ENCODE assay signal across 1 cellular context in the genomic region with DNA sequence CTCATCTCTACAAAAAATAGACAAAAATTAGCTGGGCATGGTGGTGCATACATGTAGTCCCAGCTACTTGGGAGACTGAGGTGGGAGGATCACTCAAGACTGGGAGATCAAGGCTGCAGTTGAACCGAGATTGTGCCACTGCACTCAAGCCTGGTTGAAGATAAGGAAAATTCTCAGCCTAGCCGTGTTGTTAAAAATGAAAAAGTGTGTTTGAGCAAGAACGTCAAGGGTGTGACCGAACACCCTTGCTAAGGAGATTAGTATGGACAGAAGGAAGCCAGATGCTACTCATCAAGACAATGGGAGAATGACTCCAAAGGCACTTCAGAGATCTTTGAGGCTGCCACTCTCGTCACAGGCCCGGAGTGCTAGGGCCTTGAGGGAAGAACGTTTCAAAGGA.
TF ChIP-seq lines count a peak whose summit lies in the region.

No MANE protein-coding gene starts in this region.

TF ChIP-seq in K562, 482 proteins besides CTCF, POLR2A, EP300 and RAD21 (continued from another document and continues in another):
- TF ChIP-seq, protein P1, sequence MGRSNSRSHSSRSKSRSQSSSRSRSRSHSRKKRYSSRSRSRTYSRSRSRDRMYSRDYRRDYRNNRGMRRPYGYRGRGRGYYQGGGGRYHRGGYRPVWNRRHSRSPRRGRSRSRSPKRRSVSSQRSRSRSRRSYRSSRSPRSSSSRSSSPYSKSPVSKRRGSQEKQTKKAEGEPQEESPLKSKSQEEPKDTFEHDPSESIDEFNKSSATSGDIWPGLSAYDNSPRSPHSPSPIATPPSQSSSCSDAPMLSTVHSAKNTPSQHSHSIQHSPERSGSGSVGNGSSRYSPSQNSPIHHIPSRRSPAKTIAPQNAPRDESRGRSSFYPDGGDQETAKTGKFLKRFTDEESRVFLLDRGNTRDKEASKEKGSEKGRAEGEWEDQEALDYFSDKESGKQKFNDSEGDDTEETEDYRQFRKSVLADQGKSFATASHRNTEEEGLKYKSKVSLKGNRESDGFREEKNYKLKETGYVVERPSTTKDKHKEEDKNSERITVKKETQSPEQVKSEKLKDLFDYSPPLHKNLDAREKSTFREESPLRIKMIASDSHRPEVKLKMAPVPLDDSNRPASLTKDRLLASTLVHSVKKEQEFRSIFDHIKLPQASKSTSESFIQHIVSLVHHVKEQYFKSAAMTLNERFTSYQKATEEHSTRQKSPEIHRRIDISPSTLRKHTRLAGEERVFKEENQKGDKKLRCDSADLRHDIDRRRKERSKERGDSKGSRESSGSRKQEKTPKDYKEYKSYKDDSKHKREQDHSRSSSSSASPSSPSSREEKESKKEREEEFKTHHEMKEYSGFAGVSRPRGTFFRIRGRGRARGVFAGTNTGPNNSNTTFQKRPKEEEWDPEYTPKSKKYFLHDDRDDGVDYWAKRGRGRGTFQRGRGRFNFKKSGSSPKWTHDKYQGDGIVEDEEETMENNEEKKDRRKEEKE (IDR thresholded peaks at IDR 0.05; ENCODE audit: borderline replicate concordance in 1 of 2, control insufficient read depth in 1 of 2, low read depth in 2 of 2, low read length in 1 of 2) = no peak
- no peak for TF ChIP-seq POU5F1 (IDR thresholded peaks at IDR 0.05; ENCODE audit: borderline replicate concordance, low read depth, low read length, partially characterized antibody)
- peak; percentile 80 for TF ChIP-seq TAL1 (IDR thresholded peaks at IDR 0.05)
- TF ChIP-seq, protein P2, sequence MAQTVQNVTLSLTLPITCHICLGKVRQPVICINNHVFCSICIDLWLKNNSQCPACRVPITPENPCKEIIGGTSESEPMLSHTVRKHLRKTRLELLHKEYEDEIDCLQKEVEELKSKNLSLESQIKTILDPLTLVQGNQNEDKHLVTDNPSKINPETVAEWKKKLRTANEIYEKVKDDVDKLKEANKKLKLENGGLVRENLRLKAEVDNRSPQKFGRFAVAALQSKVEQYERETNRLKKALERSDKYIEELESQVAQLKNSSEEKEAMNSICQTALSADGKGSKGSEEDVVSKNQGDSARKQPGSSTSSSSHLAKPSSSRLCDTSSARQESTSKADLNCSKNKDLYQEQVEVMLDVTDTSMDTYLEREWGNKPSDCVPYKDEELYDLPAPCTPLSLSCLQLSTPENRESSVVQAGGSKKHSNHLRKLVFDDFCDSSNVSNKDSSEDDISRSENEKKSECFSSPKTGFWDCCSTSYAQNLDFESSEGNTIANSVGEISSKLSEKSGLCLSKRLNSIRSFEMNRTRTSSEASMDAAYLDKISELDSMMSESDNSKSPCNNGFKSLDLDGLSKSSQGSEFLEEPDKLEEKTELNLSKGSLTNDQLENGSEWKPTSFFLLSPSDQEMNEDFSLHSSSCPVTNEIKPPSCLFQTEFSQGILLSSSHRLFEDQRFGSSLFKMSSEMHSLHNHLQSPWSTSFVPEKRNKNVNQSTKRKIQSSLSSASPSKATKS (CRISPR knock-in tag; IDR thresholded peaks at IDR 0.05) = no peak
- no peak for TF ChIP-seq ZBTB8A (IDR thresholded peaks at IDR 0.05; ENCODE audit: partially characterized antibody)
- TF ChIP-seq DIDO1 (tag; IDR thresholded peaks at IDR 0.05; ENCODE audit: low read depth) = no peak
- TF ChIP-seq, protein P3, sequence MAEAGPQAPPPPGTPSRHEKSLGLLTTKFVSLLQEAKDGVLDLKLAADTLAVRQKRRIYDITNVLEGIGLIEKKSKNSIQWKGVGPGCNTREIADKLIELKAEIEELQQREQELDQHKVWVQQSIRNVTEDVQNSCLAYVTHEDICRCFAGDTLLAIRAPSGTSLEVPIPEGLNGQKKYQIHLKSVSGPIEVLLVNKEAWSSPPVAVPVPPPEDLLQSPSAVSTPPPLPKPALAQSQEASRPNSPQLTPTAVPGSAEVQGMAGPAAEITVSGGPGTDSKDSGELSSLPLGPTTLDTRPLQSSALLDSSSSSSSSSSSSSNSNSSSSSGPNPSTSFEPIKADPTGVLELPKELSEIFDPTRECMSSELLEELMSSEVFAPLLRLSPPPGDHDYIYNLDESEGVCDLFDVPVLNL (CRISPR knock-in tag; IDR thresholded peaks at IDR 0.05; ENCODE audit: low read depth) = no peak
- TF ChIP-seq, protein P4, sequence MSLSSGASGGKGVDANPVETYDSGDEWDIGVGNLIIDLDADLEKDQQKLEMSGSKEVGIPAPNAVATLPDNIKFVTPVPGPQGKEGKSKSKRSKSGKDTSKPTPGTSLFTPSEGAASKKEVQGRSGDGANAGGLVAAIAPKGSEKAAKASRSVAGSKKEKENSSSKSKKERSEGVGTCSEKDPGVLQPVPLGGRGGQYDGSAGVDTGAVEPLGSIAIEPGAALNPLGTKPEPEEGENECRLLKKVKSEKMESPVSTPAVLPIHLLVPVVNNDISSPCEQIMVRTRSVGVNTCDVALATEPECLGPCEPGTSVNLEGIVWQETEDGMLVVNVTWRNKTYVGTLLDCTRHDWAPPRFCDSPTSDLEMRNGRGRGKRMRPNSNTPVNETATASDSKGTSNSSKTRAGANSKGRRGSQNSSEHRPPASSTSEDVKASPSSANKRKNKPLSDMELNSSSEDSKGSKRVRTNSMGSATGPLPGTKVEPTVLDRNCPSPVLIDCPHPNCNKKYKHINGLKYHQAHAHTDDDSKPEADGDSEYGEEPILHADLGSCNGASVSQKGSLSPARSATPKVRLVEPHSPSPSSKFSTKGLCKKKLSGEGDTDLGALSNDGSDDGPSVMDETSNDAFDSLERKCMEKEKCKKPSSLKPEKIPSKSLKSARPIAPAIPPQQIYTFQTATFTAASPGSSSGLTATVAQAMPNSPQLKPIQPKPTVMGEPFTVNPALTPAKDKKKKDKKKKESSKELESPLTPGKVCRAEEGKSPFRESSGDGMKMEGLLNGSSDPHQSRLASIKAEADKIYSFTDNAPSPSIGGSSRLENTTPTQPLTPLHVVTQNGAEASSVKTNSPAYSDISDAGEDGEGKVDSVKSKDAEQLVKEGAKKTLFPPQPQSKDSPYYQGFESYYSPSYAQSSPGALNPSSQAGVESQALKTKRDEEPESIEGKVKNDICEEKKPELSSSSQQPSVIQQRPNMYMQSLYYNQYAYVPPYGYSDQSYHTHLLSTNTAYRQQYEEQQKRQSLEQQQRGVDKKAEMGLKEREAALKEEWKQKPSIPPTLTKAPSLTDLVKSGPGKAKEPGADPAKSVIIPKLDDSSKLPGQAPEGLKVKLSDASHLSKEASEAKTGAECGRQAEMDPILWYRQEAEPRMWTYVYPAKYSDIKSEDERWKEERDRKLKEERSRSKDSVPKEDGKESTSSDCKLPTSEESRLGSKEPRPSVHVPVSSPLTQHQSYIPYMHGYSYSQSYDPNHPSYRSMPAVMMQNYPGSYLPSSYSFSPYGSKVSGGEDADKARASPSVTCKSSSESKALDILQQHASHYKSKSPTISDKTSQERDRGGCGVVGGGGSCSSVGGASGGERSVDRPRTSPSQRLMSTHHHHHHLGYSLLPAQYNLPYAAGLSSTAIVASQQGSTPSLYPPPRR (CRISPR knock-in tag; IDR thresholded peaks at IDR 0.05; ENCODE audit: borderline replicate concordance) = no peak
- peak; percentile 40; the same call in 1 of the 2 replicates for TF ChIP-seq BCOR (IDR thresholded peaks at IDR 0.05)
- TF ChIP-seq HNRNPH1 (optimal IDR thresholded peaks at IDR 0.05; ENCODE audit: low read depth, low read length) = no peak
- no peak for TF ChIP-seq ZC3H8 (IDR thresholded peaks at IDR 0.05)
- TF ChIP-seq ZSCAN32 (CRISPR knock-in tag; IDR thresholded peaks at IDR 0.05) = no peak
- peak; percentile 85 for TF ChIP-seq TCF3 (CRISPR knock-in tag; IDR thresholded peaks at IDR 0.05)
- TF ChIP-seq ELF4 (CRISPR knock-in tag; IDR thresholded peaks at IDR 0.05) = 0 out of 2 replicates have a peak, but pooled peaks have one; percentile 47
- TF ChIP-seq NCOA2 (IDR thresholded peaks at IDR 0.05; ENCODE audit: partially characterized antibody in 2 of 2) = no peak
- peak in 1 of 2 experiments; percentile 90; a peak in 2 of 4 replicates for TF ChIP-seq HDAC1 (IDR thresholded peaks at IDR 0.05)
- TF ChIP-seq GABPB2 (CRISPR knock-in tag; conservative IDR thresholded peaks at IDR 0.05) = no peak
- TF ChIP-seq, protein P5, sequence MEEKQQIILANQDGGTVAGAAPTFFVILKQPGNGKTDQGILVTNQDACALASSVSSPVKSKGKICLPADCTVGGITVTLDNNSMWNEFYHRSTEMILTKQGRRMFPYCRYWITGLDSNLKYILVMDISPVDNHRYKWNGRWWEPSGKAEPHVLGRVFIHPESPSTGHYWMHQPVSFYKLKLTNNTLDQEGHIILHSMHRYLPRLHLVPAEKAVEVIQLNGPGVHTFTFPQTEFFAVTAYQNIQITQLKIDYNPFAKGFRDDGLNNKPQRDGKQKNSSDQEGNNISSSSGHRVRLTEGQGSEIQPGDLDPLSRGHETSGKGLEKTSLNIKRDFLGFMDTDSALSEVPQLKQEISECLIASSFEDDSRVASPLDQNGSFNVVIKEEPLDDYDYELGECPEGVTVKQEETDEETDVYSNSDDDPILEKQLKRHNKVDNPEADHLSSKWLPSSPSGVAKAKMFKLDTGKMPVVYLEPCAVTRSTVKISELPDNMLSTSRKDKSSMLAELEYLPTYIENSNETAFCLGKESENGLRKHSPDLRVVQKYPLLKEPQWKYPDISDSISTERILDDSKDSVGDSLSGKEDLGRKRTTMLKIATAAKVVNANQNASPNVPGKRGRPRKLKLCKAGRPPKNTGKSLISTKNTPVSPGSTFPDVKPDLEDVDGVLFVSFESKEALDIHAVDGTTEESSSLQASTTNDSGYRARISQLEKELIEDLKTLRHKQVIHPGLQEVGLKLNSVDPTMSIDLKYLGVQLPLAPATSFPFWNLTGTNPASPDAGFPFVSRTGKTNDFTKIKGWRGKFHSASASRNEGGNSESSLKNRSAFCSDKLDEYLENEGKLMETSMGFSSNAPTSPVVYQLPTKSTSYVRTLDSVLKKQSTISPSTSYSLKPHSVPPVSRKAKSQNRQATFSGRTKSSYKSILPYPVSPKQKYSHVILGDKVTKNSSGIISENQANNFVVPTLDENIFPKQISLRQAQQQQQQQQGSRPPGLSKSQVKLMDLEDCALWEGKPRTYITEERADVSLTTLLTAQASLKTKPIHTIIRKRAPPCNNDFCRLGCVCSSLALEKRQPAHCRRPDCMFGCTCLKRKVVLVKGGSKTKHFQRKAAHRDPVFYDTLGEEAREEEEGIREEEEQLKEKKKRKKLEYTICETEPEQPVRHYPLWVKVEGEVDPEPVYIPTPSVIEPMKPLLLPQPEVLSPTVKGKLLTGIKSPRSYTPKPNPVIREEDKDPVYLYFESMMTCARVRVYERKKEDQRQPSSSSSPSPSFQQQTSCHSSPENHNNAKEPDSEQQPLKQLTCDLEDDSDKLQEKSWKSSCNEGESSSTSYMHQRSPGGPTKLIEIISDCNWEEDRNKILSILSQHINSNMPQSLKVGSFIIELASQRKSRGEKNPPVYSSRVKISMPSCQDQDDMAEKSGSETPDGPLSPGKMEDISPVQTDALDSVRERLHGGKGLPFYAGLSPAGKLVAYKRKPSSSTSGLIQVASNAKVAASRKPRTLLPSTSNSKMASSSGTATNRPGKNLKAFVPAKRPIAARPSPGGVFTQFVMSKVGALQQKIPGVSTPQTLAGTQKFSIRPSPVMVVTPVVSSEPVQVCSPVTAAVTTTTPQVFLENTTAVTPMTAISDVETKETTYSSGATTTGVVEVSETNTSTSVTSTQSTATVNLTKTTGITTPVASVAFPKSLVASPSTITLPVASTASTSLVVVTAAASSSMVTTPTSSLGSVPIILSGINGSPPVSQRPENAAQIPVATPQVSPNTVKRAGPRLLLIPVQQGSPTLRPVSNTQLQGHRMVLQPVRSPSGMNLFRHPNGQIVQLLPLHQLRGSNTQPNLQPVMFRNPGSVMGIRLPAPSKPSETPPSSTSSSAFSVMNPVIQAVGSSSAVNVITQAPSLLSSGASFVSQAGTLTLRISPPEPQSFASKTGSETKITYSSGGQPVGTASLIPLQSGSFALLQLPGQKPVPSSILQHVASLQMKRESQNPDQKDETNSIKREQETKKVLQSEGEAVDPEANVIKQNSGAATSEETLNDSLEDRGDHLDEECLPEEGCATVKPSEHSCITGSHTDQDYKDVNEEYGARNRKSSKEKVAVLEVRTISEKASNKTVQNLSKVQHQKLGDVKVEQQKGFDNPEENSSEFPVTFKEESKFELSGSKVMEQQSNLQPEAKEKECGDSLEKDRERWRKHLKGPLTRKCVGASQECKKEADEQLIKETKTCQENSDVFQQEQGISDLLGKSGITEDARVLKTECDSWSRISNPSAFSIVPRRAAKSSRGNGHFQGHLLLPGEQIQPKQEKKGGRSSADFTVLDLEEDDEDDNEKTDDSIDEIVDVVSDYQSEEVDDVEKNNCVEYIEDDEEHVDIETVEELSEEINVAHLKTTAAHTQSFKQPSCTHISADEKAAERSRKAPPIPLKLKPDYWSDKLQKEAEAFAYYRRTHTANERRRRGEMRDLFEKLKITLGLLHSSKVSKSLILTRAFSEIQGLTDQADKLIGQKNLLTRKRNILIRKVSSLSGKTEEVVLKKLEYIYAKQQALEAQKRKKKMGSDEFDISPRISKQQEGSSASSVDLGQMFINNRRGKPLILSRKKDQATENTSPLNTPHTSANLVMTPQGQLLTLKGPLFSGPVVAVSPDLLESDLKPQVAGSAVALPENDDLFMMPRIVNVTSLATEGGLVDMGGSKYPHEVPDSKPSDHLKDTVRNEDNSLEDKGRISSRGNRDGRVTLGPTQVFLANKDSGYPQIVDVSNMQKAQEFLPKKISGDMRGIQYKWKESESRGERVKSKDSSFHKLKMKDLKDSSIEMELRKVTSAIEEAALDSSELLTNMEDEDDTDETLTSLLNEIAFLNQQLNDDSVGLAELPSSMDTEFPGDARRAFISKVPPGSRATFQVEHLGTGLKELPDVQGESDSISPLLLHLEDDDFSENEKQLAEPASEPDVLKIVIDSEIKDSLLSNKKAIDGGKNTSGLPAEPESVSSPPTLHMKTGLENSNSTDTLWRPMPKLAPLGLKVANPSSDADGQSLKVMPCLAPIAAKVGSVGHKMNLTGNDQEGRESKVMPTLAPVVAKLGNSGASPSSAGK (IDR thresholded peaks at IDR 0.05) = peak; percentile 55
- no peak for TF ChIP-seq XRCC3 (IDR thresholded peaks at IDR 0.05)
- TF ChIP-seq, protein P6, sequence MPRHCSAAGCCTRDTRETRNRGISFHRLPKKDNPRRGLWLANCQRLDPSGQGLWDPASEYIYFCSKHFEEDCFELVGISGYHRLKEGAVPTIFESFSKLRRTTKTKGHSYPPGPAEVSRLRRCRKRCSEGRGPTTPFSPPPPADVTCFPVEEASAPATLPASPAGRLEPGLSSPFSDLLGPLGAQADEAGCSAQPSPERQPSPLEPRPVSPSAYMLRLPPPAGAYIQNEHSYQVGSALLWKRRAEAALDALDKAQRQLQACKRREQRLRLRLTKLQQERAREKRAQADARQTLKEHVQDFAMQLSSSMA (CRISPR knock-in tag; IDR thresholded peaks at IDR 0.05) = no peak
- TF ChIP-seq KLF16 (IDR thresholded peaks at IDR 0.05) = peak; percentile 58; the same call in 1 of the 2 replicates
- no peak for TF ChIP-seq ZNF253 (CRISPR knock-in tag; conservative IDR thresholded peaks at IDR 0.05)
- TF ChIP-seq ZNF561 (CRISPR knock-in tag; conservative IDR thresholded peaks at IDR 0.05) = no peak
- peak; percentile 84 for TF ChIP-seq NCOR1 (IDR thresholded peaks at IDR 0.05)
- peak; percentile 65 for TF ChIP-seq CEBPB (tag; IDR thresholded peaks at IDR 0.05)
- TF ChIP-seq MYBL2 (IDR thresholded peaks at IDR 0.05; ENCODE audit: low read depth) = no peak
- no peak for TF ChIP-seq MYBL2 (CRISPR knock-in tag; IDR thresholded peaks at IDR 0.05; ENCODE audit: borderline replicate concordance)
- TF ChIP-seq SOX6 (IDR thresholded peaks at IDR 0.05) = peak; percentile 88
- no peak for TF ChIP-seq SRSF7 (optimal IDR thresholded peaks at IDR 0.05; ENCODE audit: low read depth, low read length)
- TF ChIP-seq KDM1A (IDR thresholded peaks at IDR 0.05) = peak; percentile 92 to 96
- TF ChIP-seq ILK (tag; IDR thresholded peaks at IDR 0.05; ENCODE audit: borderline replicate concordance, low read depth) = no peak
- no peak for TF ChIP-seq EGR1 (conservative IDR thresholded peaks at IDR 0.05)
- peak in 1 of 2 experiments; percentile 48; a peak in 1 of 4 replicates for TF ChIP-seq TBL1XR1 (IDR thresholded peaks at IDR 0.05; ENCODE audit: low read length in 2 of 2)
